In genomic region chr18:75264195-75264594, GRCh38 we compare ENCODE assay signal across 16 cellular contexts.
"Had no signal": no experiment of that assay in that cellular context is flagged by ENCODE, and none has a peak within 500 bp of the region (broad histone marks: within the 10 kb centered on the region; RNA-seq: fewer than 3 reads in every experiment).

No MANE protein-coding gene starts in this region.

- H3K9me3 Mint-ChIP-seq: activated CD4-positive, alpha-beta memory T cell treated with anti-CD3 and anti-CD28 coated beads for 36 hours; activated naive CD8-positive, alpha-beta T cell treated with anti-CD3 and anti-CD28 coated beads, Interleukin-2, amount 50 U/mL, for 24 hours; naive thymus-derived CD4-positive, alpha-beta T cell; neural progenitor cell had no signal

- ATAC-seq: activated naive CD8-positive, alpha-beta T cell treated with anti-CD3 and anti-CD28 coated beads, Interleukin-2, amount 50 U/mL, for 24 hours; heart right ventricle; naive thymus-derived CD4-positive, alpha-beta T cell; upper lobe of right lung had no signal

- H3K27ac Mint-ChIP-seq: activated CD4-positive, alpha-beta memory T cell treated with anti-CD3 and anti-CD28 coated beads for 36 hours; activated naive CD8-positive, alpha-beta T cell treated with anti-CD3 and anti-CD28 coated beads, Interleukin-2, amount 50 U/mL, for 24 hours; neural progenitor cell had no signal

- H2AFZ ChIP-seq: neural progenitor cell had no signal

- DNase-seq: activated CD4-positive, alpha-beta memory T cell treated with anti-CD3 and anti-CD28 coated beads for 36 hours; activated CD4-positive, alpha-beta T cell treated with anti-CD3 and anti-CD28 coated beads for 48 hours; activated effector memory CD4-positive, alpha-beta T cell treated with anti-CD3 and anti-CD28 coated beads, Interleukin-2, amount 50 U/mL, for 16 hours; activated naive CD4-positive, alpha-beta T cell treated with anti-CD3 and anti-CD28 coated beads, Interleukin-2, amount 50 U/mL, for 16 hours; activated naive CD8-positive, alpha-beta T cell treated with anti-CD3 and anti-CD28 coated beads, Interleukin-2, amount 50 U/mL, for 24 hours; cortex of kidney; heart right ventricle; naive thymus-derived CD4-positive, alpha-beta T cell; posterior cingulate gyrus; stimulated activated CD4-positive, alpha-beta T cell treated with anti-CD3 and anti-CD28 coated beads, Interleukin-4, amount 100 ng/mL, for 24 hours; stimulated activated naive CD4-positive, alpha-beta T cell treated with Interleukin-2 at 50 U/mL for 16 hours; upper lobe of right lung had no signal

- H3K9me3 ChIP-seq: heart right ventricle, thoracic aorta, upper lobe of right lung had no signal

- H3K4me3 ChIP-seq: lung, neural progenitor cell, thoracic aorta, upper lobe of right lung had no signal

- H3K4me2 ChIP-seq: neural progenitor cell had no signal

- H3K4me1 ChIP-seq: neural progenitor cell, upper lobe of right lung had no signal

- H3K27me3 ChIP-seq: heart right ventricle, neural progenitor cell, upper lobe of right lung had no signal

- H3K27me3 Mint-ChIP-seq: activated CD4-positive, alpha-beta memory T cell treated with anti-CD3 and anti-CD28 coated beads for 36 hours; activated naive CD8-positive, alpha-beta T cell treated with anti-CD3 and anti-CD28 coated beads, Interleukin-2, amount 50 U/mL, for 24 hours; naive thymus-derived CD4-positive, alpha-beta T cell had no signal

- H3K27ac ChIP-seq: epithelial cell of prostate, heart right ventricle, neural progenitor cell, thoracic aorta, upper lobe of right lung had no signal

- H3K36me3 Mint-ChIP-seq: neural progenitor cell had no signal

- H3K9ac ChIP-seq: neural progenitor cell had no signal

- H3K4me3 Mint-ChIP-seq: activated CD4-positive, alpha-beta memory T cell treated with anti-CD3 and anti-CD28 coated beads for 36 hours; activated naive CD8-positive, alpha-beta T cell treated with anti-CD3 and anti-CD28 coated beads, Interleukin-2, amount 50 U/mL, for 24 hours; naive thymus-derived CD4-positive, alpha-beta T cell; neural progenitor cell had no signal

- H3K36me3 ChIP-seq: neural progenitor cell, thoracic aorta, upper lobe of right lung had no signal
